In genomic region chr19:47186337-47187022, GRCh38 we compare ENCODE assay signal across 9 cellular contexts.
A peak's percentile ranks its signal among the peaks of the same experiment; 100 is the strongest.
DNase-seq lines count a peak whose midpoint lies in the region; ATAC-seq and TF ChIP-seq lines count a peak whose summit lies in the region.
"Had no signal": no experiment of that assay in that cellular context is flagged by ENCODE, and none has a peak within 500 bp of the region (broad histone marks: within the 10 kb centered on the region; RNA-seq: fewer than 3 reads in every experiment).

No MANE protein-coding gene starts in this region.

- H3K4me1 ChIP-seq in HEK293 (ENCODE audit: control insufficient read depth, insufficient read depth, low read length) = peaks cover 30% of the 10 kb centered on the region

- H3K4me3 ChIP-seq in HEK293 (ENCODE audit: low read depth, low read length) = no peak overlapping the region

- POLR2A ChIA-PET in HEK293 (lab: Yijun Ruan, JAX) = interaction anchor here (0.7 kb wide), 3 partner anchors 20 to 88 kb away, joined by 3 read pairs; partner anchors contain the start of gene INAFM1

- TF ChIP-seq CTCF in GM12873 (IDR thresholded peaks at IDR 0.05; ENCODE audit: insufficient read depth, low read depth, low read length, missing control alignments) = peak; percentile 23
- no peak for TF ChIP-seq CTCF in HEK293 (tag by site-specific recombination; IDR thresholded peaks at IDR 0.05)

- peak overlapping the region; percentile 51 for H3K27ac ChIP-seq in HEK293 (ENCODE audit: extremely low read depth, low read depth, low read length)
- H3K27ac ChIP-seq: epithelial cell of prostate had no signal

- ATAC-seq in GM18517 (IDR thresholded peaks at IDR 0.05; ENCODE audit: unreplicated experiment) = no peak

- DNase-seq in activated CD4-positive, CD25-positive, alpha-beta regulatory T cell (lab: John Stamatoyannopoulos, UW) = peak; percentile 27 to 62 (median 59)
- peak; percentile 44 for DNase-seq in effector CD8-positive, alpha-beta T cell (lab: John Stamatoyannopoulos, UW)
- DNase-seq in stimulated activated CD8-positive, alpha-beta memory T cell treated with anti-CD3 and anti-CD28 coated beads, Interleukin-7, amount 100 ng/mL, for 1 hour (ENCODE audit: low read depth in 2 of 2) = peak; percentile 45 to 48
- DNase-seq in inferior parietal cortex (ENCODE audit: extremely low spot score) (no peak), NCI-H187 treated with DMSO at 0.1 percent for 48 hours (lab: John Stamatoyannopoulos, UW) (no peak)

- H3K9me3 ChIP-seq in HEK293 (ENCODE audit: control insufficient read depth, insufficient read depth, low read depth, low read length) = no peaks in the 10 kb centered on the region

- CTCF ChIA-PET in HEK293 (lab: Yijun Ruan, JAX) = interaction anchor here (1.4 to 4.1 kb wide), 3 partner anchors 9 to 61 kb away, joined by 3 to 21 read pairs (median 4); no protein-coding TSS in a partner anchor

- peaks cover 55 to 66% of the 10 kb centered on the region in 2 experiments for H3K36me3 ChIP-seq in HEK293 (ENCODE audit: control insufficient read depth in 2 of 2, insufficient read depth in 1 of 2, low read length in 2 of 2)

TF ChIP-seq in HEK293, 187 proteins besides CTCF, POLR2A, EP300 and RAD21:
- TF ChIP-seq ZFHX2 (tag by site-specific recombination; conservative IDR thresholded peaks at IDR 0.05) (peak; percentile 21; the same call in 1 of the 2 replicates), HIC1 (tag by site-specific recombination; IDR thresholded peaks at IDR 0.05) (no peak), PRDM1 (tag by site-specific recombination; IDR thresholded peaks at IDR 0.05) (peak; percentile 93), BCL6B (tag by site-specific recombination; IDR thresholded peaks at IDR 0.05) (no peak)

Comparison
In these comparisons a context has a peak if more than half of its experiments do, and no peak if none do; other contexts are left out.
1. DNase-seq: peak in activated CD4-positive, CD25-positive, alpha-beta regulatory T cell (4 of 4), effector CD8-positive, alpha-beta T cell (single experiment) and stimulated activated CD8-positive, alpha-beta memory T cell treated with anti-CD3 and anti-CD28 coated beads, Interleukin-7, amount 100 ng/mL, for 1 hour (2 of 2); none in inferior parietal cortex (single experiment) and NCI-H187 treated with DMSO at 0.1 percent for 48 hours (single experiment).